Comparison of ENCODE assay signal across 18 cellular contexts in genomic region chr10:98659951-98660350, GRCh38.
"Had no signal": no experiment of that assay in that cellular context is flagged by ENCODE, and none has a peak within 500 bp of the region (broad histone marks: within the 10 kb centered on the region; RNA-seq: fewer than 3 reads in every experiment).

No MANE protein-coding gene starts in this region.

- H3K27ac ChIP-seq: colonic mucosa, epithelial cell of prostate, gastrocnemius medialis, lower lobe of right lung, neutrophil, parathyroid adenoma, right atrium auricular region, sigmoid colon, transverse colon, upper lobe of right lung, uterus had no signal

- ATAC-seq: esophagus mucosa; left ventricle myocardium superior; lower lobe of right lung; natural killer cell; stimulated activated memory B cell treated with anti-CD40 and anti-IgM and Interleukin-4, amounts not matched to agents 10 μg/mL and 1 μg/mL and 100 μg/mL, for 72 hours; upper lobe of right lung had no signal

- DNase-seq: colonic mucosa; effector CD8-positive, alpha-beta T cell; endodermal cell; gastrocnemius medialis; left ventricle myocardium superior; lower lobe of right lung; natural killer cell; sigmoid colon; stimulated activated CD4-positive, alpha-beta T cell treated with anti-CD3 and anti-CD28 coated beads, Interleukin-4, amount 100 ng/mL, for 4 hours; transverse colon; upper lobe of right lung; uterus had no signal
